In genomic region chr1:17617787-17618557, GRCh38 we compare ENCODE assay signal across 14 cellular contexts.
DNase-seq lines count a peak whose midpoint lies in the region; ATAC-seq and TF ChIP-seq lines count a peak whose summit lies in the region.
"Had no signal": no experiment of that assay in that cellular context is flagged by ENCODE, and none has a peak within 500 bp of the region (broad histone marks: within the 10 kb centered on the region; RNA-seq: fewer than 3 reads in every experiment).

No MANE protein-coding gene starts in this region.

- no peaks in the 10 kb centered on the region for H3K4me1 ChIP-seq in mesendoderm (ENCODE audit: control insufficient read depth, low read depth, low read length)
- H3K4me1 ChIP-seq in thoracic aorta (ENCODE audit: control insufficient read depth in 1 of 2, low read depth in 2 of 2): peaks cover 51 to 94% of the 10 kb centered on the region in 2 donors

- H2AK5ac ChIP-seq in mesendoderm (ENCODE audit: low read length): no peak overlapping the region

- H3K56ac ChIP-seq in mesendoderm (ENCODE audit: low read length): no peak overlapping the region

- H3K4me3 ChIP-seq in mesendoderm (ENCODE audit: low read length) (no peak overlapping the region), thoracic aorta (peak overlapping the region; percentile 78)

- TF ChIP-seq CTCF in thoracic aorta (IDR thresholded peaks at IDR 0.05): peak; percentile 27

- DNase-seq in HS-27A (ENCODE audit: low read depth) (peak; percentile 36), mesendoderm (peak; percentile 44), thoracic aorta (ENCODE audit: low spot score) (peak; percentile 71), NCI-H128 (lab: John Stamatoyannopoulos, UW; ENCODE audit: unreplicated experiment) (no peak), OCI-M2 (lab: John Stamatoyannopoulos, UW; ENCODE audit: unreplicated experiment) (no peak), NCI-H1417 treated with DMSO at 0.1 percent for 48 hours (lab: John Stamatoyannopoulos, UW) (no peak)
- DNase-seq in activated CD4-positive, CD25-positive, alpha-beta regulatory T cell (lab: John Stamatoyannopoulos, UW): no peak
- DNase-seq: activated CD8-positive, alpha-beta memory T cell treated with anti-CD3 and anti-CD28 coated beads, Interleukin-2, amount 10 ng/mL, durations not matched to agents 7 days and 5 days; DMS153; H7; NCI-H2107; SHP77 treated with DMSO at 0.1 percent for 48 hours; stimulated activated CD4-positive, alpha-beta T cell treated with anti-CD3 and anti-CD28 coated beads, Interleukin-15, amount 100 ng/mL, for 24 hours had no signal

- H4K5ac ChIP-seq in mesendoderm (ENCODE audit: low read length): no peak overlapping the region

- no peaks in the 10 kb centered on the region for H3K9me3 ChIP-seq in thoracic aorta

- ATAC-seq in esophagus mucosa (peak; percentile 19), thoracic aorta (ENCODE audit: insufficient number of reproducible peaks, low FRiP score, low read depth) (peak; percentile 90)
- ATAC-seq: activated CD8-positive, alpha-beta memory T cell treated with anti-CD3 and anti-CD28 coated beads, Interleukin-2, amount 10 ng/mL, durations not matched to agents 7 days and 5 days had no signal

- H3K4me2 ChIP-seq in mesendoderm (ENCODE audit: low read length): no peak overlapping the region

- no peak overlapping the region for H3K18ac ChIP-seq in mesendoderm (ENCODE audit: low read length)

- H3K9ac ChIP-seq in mesendoderm (ENCODE audit: low read length): no peak overlapping the region

- no peak overlapping the region for H3K27ac ChIP-seq in mesendoderm (ENCODE audit: low read depth, low read length)
- H3K27ac ChIP-seq in thoracic aorta: peak overlapping the region; percentile 97 to 99

- no peak overlapping the region for H4K8ac ChIP-seq in mesendoderm (ENCODE audit: low read depth, low read length)

- H3K36me3 ChIP-seq in mesendoderm (ENCODE audit: control insufficient read depth, insufficient read depth, low read length) (no peaks in the 10 kb centered on the region), thoracic aorta (peaks cover 37% of the 10 kb centered on the region)

- H3K4ac ChIP-seq in mesendoderm (ENCODE audit: low read depth, low read length): no peak overlapping the region

- no peak overlapping the region for H2BK120ac ChIP-seq in mesendoderm (ENCODE audit: low read depth, low read length)

- no peak overlapping the region for H3K23ac ChIP-seq in mesendoderm (ENCODE audit: low read length)

- no peaks in the 10 kb centered on the region for H3K79me1 ChIP-seq in mesendoderm (ENCODE audit: low read length)

- no CpG with 5 or more reads among the region's 27 CpGs for WGBS in mesendoderm (ENCODE audit: extremely low coverage, insufficient coverage, low lambda C conversion rate)

- no peak overlapping the region for H2BK15ac ChIP-seq in mesendoderm (replicated peaks; ENCODE audit: low read depth)

- H3K79me2 ChIP-seq in mesendoderm (ENCODE audit: control insufficient read depth, insufficient read depth, low read length): no peaks in the 10 kb centered on the region

- H3K27me3 ChIP-seq in mesendoderm (ENCODE audit: insufficient read depth, low read length, poor library complexity) (no peaks in the 10 kb centered on the region), thoracic aorta (replicated peaks; ENCODE audit: insufficient read depth) (no peaks in the 10 kb centered on the region)

- no peak overlapping the region for H2BK5ac ChIP-seq in mesendoderm (ENCODE audit: low read length)

Comparison
In these comparisons a context has a peak if more than half of its experiments do, and no peak if none do; other contexts are left out.
1. DNase-seq: peak in HS-27A (single experiment), mesendoderm (single experiment) and thoracic aorta (single experiment); none in activated CD4-positive, CD25-positive, alpha-beta regulatory T cell (0 of 4), NCI-H128 (single experiment), OCI-M2 (single experiment) and NCI-H1417 treated with DMSO at 0.1 percent for 48 hours (single experiment).